Comparison of ENCODE assay signal across 25 cellular contexts in the genomic region with DNA sequence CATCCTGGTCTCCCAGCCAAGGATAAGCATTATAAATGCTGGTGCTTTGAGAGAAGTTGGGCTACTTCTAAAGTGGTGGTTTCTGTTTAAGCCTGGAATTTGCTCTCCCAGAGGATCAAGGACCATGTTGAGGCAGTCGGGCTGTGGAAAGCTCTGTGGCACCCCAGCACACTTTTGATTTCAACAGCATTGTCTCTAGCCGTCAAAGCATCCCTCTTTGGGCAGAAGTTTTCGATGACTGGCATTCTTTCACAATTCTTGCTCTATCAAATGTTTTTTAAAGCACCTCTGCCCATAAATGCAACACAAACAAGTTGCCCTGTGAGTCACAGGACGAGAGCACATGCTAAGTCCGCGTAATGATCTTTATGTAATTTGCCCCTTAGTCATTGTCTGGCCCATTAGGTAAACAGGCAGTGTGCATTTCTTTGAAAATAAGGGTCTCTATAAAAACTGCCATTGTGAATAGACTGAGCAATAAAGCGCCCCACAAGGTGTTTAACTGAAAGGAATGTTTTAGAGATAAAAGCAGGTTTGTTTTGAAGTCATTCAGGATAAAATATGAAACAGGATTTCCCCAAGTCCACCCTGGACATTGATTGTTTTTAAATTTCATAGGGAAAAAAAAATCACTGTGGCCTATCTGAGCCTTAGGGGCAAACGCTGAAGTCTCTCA. TPM values are rescaled to one million over a fixed set of nuclear protein-coding genes. Genes with fewer than 3 reads are reported as not detected.
A peak's percentile ranks its signal among the peaks of the same experiment; 100 is the strongest.
DNase-seq lines count a peak whose midpoint lies in the region; ATAC-seq, FAIRE-seq and TF ChIP-seq lines count a peak whose summit lies in the region.
"Had no signal": no experiment of that assay in that cellular context is flagged by ENCODE, and none has a peak within 500 bp of the region (broad histone marks: within the 10 kb centered on the region; RNA-seq: fewer than 3 reads in every experiment).

No MANE protein-coding gene starts in this region.

- peaks cover 4 to 7% of the 10 kb centered on the region in 2 donors for H3K9me3 Mint-ChIP-seq in activated naive CD4-positive, alpha-beta T cell treated with anti-CD3 and anti-CD28 coated beads, Interleukin-2, amount 50 U/mL, for 72 hours

- peak; percentile 30 to 70 for DNase-seq in A549 (ENCODE audit: low read depth in 1 of 2, low spot score in 1 of 2)
- DNase-seq in HPDE6-E6E7 (ENCODE audit: extremely low spot score): peak; percentile 52
- DNase-seq in T1000 (lab: John Stamatoyannopoulos, UW): peak; percentile 18
- peak; percentile 36 for DNase-seq in fibroblast of mammary gland (ENCODE audit: low read depth)
- DNase-seq in activated naive CD4-positive, alpha-beta T cell treated with anti-CD3 and anti-CD28 coated beads, Interleukin-2, amount 50 U/mL, for 72 hours (ENCODE audit: low spot score in 2 of 2): no peak
- no peak for DNase-seq in dorsolateral prefrontal cortex
- no peak for DNase-seq in NK-92 (lab: John Stamatoyannopoulos, UW; ENCODE audit: unreplicated experiment)
- DNase-seq: ACHN; amygdala; CD4-positive, alpha-beta memory T cell; glutamatergic neuron; mesendoderm; MV-4-11; NCI-H82; nephron progenitor cell; RPMI8226 had no signal

- H3K4me2 ChIP-seq in A549: peak overlapping the region; percentile 67

- H3K27ac Mint-ChIP-seq in activated naive CD4-positive, alpha-beta T cell treated with anti-CD3 and anti-CD28 coated beads, Interleukin-2, amount 50 U/mL, for 72 hours: no peak overlapping the region
- H3K27ac Mint-ChIP-seq: CD4-positive, alpha-beta memory T cell; nephron progenitor cell had no signal

- H3K36me3 Mint-ChIP-seq in activated naive CD4-positive, alpha-beta T cell treated with anti-CD3 and anti-CD28 coated beads, Interleukin-2, amount 50 U/mL, for 72 hours: peaks cover 7 to 9% of the 10 kb centered on the region in 2 donors
- H3K36me3 Mint-ChIP-seq: CD4-positive, alpha-beta memory T cell had no signal

- WGBS in A549 (ENCODE audit: missing lambda C conversion rate): 13% methylated on average over 8 of the region's 8 CpGs

- peaks cover 15% of the 10 kb centered on the region for H3K4me1 ChIP-seq in A549
- H3K4me1 ChIP-seq: HAP-1 had no signal

- H3K4me3 ChIP-seq in A549 (no peak overlapping the region), fibroblast of mammary gland (ENCODE audit: control insufficient read depth, low read depth, low read length) (no peak overlapping the region), dorsolateral prefrontal cortex (no peak overlapping the region)
- H3K4me3 ChIP-seq: HAP-1 had no signal

- peak in 1 of 2 experiments; percentile 44; a peak in 1 of 5 replicates for TF ChIP-seq EP300 in A549 (IDR thresholded peaks at IDR 0.05)

- CTCF ChIA-PET in A549 (lab: Yijun Ruan, JAX): no interaction called here

- POLR2A ChIA-PET in A549 (lab: Yijun Ruan, JAX): interaction anchor here (0.8 to 1.2 kb wide), 3 partner anchors 30 to 355 kb away, joined by 3 to 4 read pairs (median 3); partner anchors contain the start of gene FOXQ1

- TF ChIP-seq RAD21 in A549 (conservative IDR thresholded peaks at IDR 0.05 in 1 of 2, IDR thresholded peaks at IDR 0.05 in 1 of 2): no peak; a peak in 1 of 5 replicates

- no peak for FAIRE-seq in A549 (lab: Jason Lieb, UNC)
- FAIRE-seq: endometrium, GM12891, islet of Langerhans had no signal

- H3K27me3 ChIP-seq in dorsolateral prefrontal cortex: peaks cover 0 to 10% (median 0%) of the 10 kb centered on the region in 45 donors

- H3K27ac ChIP-seq in A549: peak overlapping the region; percentile 64 to 75
- no peak overlapping the region for H3K27ac ChIP-seq in dorsolateral prefrontal cortex

- peak; percentile 64 to 75 for ATAC-seq in A549
- ATAC-seq in activated naive CD4-positive, alpha-beta T cell treated with anti-CD3 and anti-CD28 coated beads, Interleukin-2, amount 50 U/mL, for 72 hours: no peak
- no peak for ATAC-seq in GM18861 (IDR thresholded peaks at IDR 0.05; ENCODE audit: unreplicated experiment)

- TF ChIP-seq CTCF in A549 (IDR thresholded peaks at IDR 0.05) (no peak), fibroblast of mammary gland (conservative IDR thresholded peaks at IDR 0.05; ENCODE audit: control insufficient read depth, insufficient read depth, low read depth, low read length) (no peak), dorsolateral prefrontal cortex (IDR thresholded peaks at IDR 0.05 in 54 of 56, conservative IDR thresholded peaks at IDR 0.05 in 2 of 56; ENCODE audit: low read depth in 1 of 56, partially characterized antibody in 56 of 56) (no peak)

- no peak for TF ChIP-seq POLR2A in A549 (IDR thresholded peaks at IDR 0.05; ENCODE audit: low read length)

- intact Hi-C loops in dorsolateral prefrontal cortex (cut with DNase I): no loop called here

- no peaks in the 10 kb centered on the region for H3K9me3 ChIP-seq in A549
- H3K9me3 ChIP-seq: HAP-1 had no signal

TF ChIP-seq in A549, 52 proteins besides CTCF, POLR2A, EP300 and RAD21 (continues in another document):
- TF ChIP-seq, protein P1, sequence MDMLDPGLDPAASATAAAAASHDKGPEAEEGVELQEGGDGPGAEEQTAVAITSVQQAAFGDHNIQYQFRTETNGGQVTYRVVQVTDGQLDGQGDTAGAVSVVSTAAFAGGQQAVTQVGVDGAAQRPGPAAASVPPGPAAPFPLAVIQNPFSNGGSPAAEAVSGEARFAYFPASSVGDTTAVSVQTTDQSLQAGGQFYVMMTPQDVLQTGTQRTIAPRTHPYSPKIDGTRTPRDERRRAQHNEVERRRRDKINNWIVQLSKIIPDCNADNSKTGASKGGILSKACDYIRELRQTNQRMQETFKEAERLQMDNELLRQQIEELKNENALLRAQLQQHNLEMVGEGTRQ (IDR thresholded peaks at IDR 0.05): no peak
- TF ChIP-seq TP53 (CRISPR knock-in tag; IDR thresholded peaks at IDR 0.05) (no peak), HOXA7 (CRISPR knock-in tag; IDR thresholded peaks at IDR 0.05) (no peak), SMC3 (IDR thresholded peaks at IDR 0.05) (no peak), MAX (IDR thresholded peaks at IDR 0.05) (peak; percentile 64), CBX2 (IDR thresholded peaks at IDR 0.05; ENCODE audit: borderline replicate concordance, low read depth) (no peak), NFE2L2 (conservative IDR thresholded peaks at IDR 0.05; ENCODE audit: low read length) (0 out of 2 replicates have a peak, but pooled peaks have one; percentile 15), CHD4 (IDR thresholded peaks at IDR 0.05; ENCODE audit: borderline replicate concordance) (no peak), MAFK (IDR thresholded peaks at IDR 0.05; ENCODE audit: partially characterized antibody) (peak; percentile 71), JUN (IDR thresholded peaks at IDR 0.05) (no peak; a peak in 1 of 5 replicates), ZSCAN20 (CRISPR knock-in tag; IDR thresholded peaks at IDR 0.05) (no peak), MAZ (IDR thresholded peaks at IDR 0.05; ENCODE audit: borderline replicate concordance, low read depth, low read length) (no peak), MYC (IDR thresholded peaks at IDR 0.05; ENCODE audit: borderline replicate concordance, low read length) (no peak), HEYL (CRISPR knock-in tag; IDR thresholded peaks at IDR 0.05) (no peak), EHMT2 (IDR thresholded peaks at IDR 0.05; ENCODE audit: low read depth) (no peak), FOXS1 (CRISPR knock-in tag; IDR thresholded peaks at IDR 0.05) (no peak), CHD2 (IDR thresholded peaks at IDR 0.05; ENCODE audit: low read length, partially characterized antibody) (no peak), JUNB (IDR thresholded peaks at IDR 0.05) (peak; percentile 77), RCOR1 (IDR thresholded peaks at IDR 0.05; ENCODE audit: low read depth, low read length) (no peak), KDM5A (IDR thresholded peaks at IDR 0.05) (no peak), FOSL2 (IDR thresholded peaks at IDR 0.05) (peak; percentile 59; the same call in 1 of the 2 replicates), FOSL2 (CRISPR knock-in tag; IDR thresholded peaks at IDR 0.05) (peak; percentile 85), HDAC2 (IDR thresholded peaks at IDR 0.05) (no peak), GATA3 (IDR thresholded peaks at IDR 0.05; ENCODE audit: borderline replicate concordance) (peak; percentile 45; the same call in 1 of the 2 replicates)
- TF ChIP-seq, protein P2, sequence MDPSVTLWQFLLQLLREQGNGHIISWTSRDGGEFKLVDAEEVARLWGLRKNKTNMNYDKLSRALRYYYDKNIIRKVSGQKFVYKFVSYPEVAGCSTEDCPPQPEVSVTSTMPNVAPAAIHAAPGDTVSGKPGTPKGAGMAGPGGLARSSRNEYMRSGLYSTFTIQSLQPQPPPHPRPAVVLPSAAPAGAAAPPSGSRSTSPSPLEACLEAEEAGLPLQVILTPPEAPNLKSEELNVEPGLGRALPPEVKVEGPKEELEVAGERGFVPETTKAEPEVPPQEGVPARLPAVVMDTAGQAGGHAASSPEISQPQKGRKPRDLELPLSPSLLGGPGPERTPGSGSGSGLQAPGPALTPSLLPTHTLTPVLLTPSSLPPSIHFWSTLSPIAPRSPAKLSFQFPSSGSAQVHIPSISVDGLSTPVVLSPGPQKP (IDR thresholded peaks at IDR 0.05; ENCODE audit: low read depth, low read length): no peak
- TF ChIP-seq, protein P3, sequence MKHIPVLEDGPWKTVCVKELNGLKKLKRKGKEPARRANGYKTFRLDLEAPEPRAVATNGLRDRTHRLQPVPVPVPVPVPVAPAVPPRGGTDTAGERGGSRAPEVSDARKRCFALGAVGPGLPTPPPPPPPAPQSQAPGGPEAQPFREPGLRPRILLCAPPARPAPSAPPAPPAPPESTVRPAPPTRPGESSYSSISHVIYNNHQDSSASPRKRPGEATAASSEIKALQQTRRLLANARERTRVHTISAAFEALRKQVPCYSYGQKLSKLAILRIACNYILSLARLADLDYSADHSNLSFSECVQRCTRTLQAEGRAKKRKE (CRISPR knock-in tag; IDR thresholded peaks at IDR 0.05; ENCODE audit: low read depth): no peak

RNA-seq across cellular contexts. Expression of gene FOXQ1, which starts 44.7 kb away (rescaled TPM):
- polyA plus RNA-seq in A549 (2011; rRNA removed): 2.1 and 3.5 TPM in 2 replicates
- polyA plus RNA-seq in A549 (2012; cell fraction: cytosol; rRNA removed): 0.49 and 0.98 TPM in 2 replicates
- 0.77 and 0.79 TPM in 2 replicates for polyA plus RNA-seq in A549 (2012; cell fraction: nucleus; rRNA removed)
- polyA plus RNA-seq in A549 (2017; fragmentation: RNase III; extraction: RNeasy Plus Mini Kit Qiagen cat#74134 plus additional on column Dnase treatment): 3.1 to 3.6 TPM (median 3.6 TPM) in 3 replicates
- polyA minus RNA-seq in A549 (2011; rRNA and poly(A)+ RNA removed): 1.5 and 1.8 TPM in 2 replicates
- not detected for total RNA-seq in activated naive CD4-positive, alpha-beta T cell treated with anti-CD3 and anti-CD28 coated beads, Interleukin-2, amount 50 U/mL, for 72 hours
- total RNA-seq in dorsolateral prefrontal cortex: 10 to 100 TPM in 1 of 120 experiments, 1 to 10 TPM in 119; 1.4 to 10.0 (median 4.2) TPM
- total RNA-seq: activated CD8-positive, alpha-beta memory T cell treated with anti-CD3 and anti-CD28 coated beads for 36 hours; CD4-positive, alpha-beta memory T cell; chondrocyte; G401; T-helper 1 cell treated with Interleukin-12 subunit alpha and Interleukin-12 subunit beta and Interleukin-4 antibody, amounts not matched to agents 30 ng/mL and 1 ng/mL, for 36 hours had no signal
- polyA plus RNA-seq: CD4-positive, alpha-beta memory T cell had no signal

Comparison
In these comparisons a context has a peak if more than half of its experiments do, and no peak if none do; other contexts are left out.
1. ATAC-seq: peak in A549 (2 of 2); none in activated naive CD4-positive, alpha-beta T cell treated with anti-CD3 and anti-CD28 coated beads, Interleukin-2, amount 50 U/mL, for 72 hours (0 of 2) and GM18861 (single experiment).
2. DNase-seq: peak in A549 (2 of 2), HPDE6-E6E7 (single experiment), T1000 (single experiment) and fibroblast of mammary gland (single experiment); none in activated naive CD4-positive, alpha-beta T cell treated with anti-CD3 and anti-CD28 coated beads, Interleukin-2, amount 50 U/mL, for 72 hours (0 of 2), dorsolateral prefrontal cortex (0 of 10) and NK-92 (single experiment).
3. H3K27ac ChIP-seq: peak in A549 (2 of 2); none in dorsolateral prefrontal cortex (0 of 59).